ENCODE assay signal across 26 cellular contexts in the genomic region with DNA sequence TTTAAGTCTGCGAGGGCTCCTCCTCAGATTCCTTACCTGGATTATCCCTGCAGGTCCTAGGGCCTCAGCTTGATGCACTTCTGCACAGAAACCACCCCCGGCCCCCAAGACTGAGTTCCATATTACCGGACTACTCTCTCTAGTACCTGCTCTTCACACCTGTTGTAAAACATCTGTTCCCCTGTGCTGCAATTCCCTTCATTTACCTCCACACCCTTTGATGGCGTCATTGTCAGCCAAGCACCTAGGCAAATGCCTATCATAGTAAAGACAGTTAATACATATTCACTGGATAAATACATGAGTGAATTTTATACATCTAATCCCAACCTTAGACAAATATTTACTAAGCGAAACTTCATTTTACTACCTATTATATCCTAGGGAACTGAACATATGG.
"Had no signal": no experiment of that assay in that cellular context is flagged by ENCODE, and none has a peak within 500 bp of the region (broad histone marks: within the 10 kb centered on the region; RNA-seq: fewer than 3 reads in every experiment).

No MANE protein-coding gene starts in this region.

- H3K4me3 ChIP-seq: ascending aorta, body of pancreas, K562 had no signal

- ATAC-seq: activated CD8-positive, alpha-beta memory T cell treated with anti-CD3 and anti-CD28 coated beads, Interleukin-2, amount 10 ng/mL, durations not matched to agents 7 days and 5 days; activated naive CD4-positive, alpha-beta T cell treated with anti-CD3 and anti-CD28 coated beads, Interleukin-2, amount 50 U/mL, for 72 hours; activated naive CD8-positive, alpha-beta T cell treated with anti-CD3 and anti-CD28 coated beads, Interleukin-2, amount 50 U/mL, for 24 hours; body of pancreas; K562; PC-3; T-helper 17 cell; WTC11 had no signal

- H3K4me1 ChIP-seq: ascending aorta, body of pancreas had no signal

- DNase-seq: activated CD4-positive, alpha-beta T cell treated with anti-CD3 and anti-CD28 coated beads for 48 hours; activated CD4-positive, alpha-beta T cell treated with anti-CD3 and anti-CD28 coated beads, Interleukin-2, amount 50 U/mL, for 4 hours; activated CD4-positive, CD25-positive, alpha-beta regulatory T cell treated with anti-CD3 and anti-CD28 coated beads, Interleukin-2, amount 50 U/mL, for 72 hours; activated CD8-positive, alpha-beta memory T cell treated with anti-CD3 and anti-CD28 coated beads, Interleukin-2, amount 10 ng/mL, durations not matched to agents 7 days and 5 days; activated effector memory CD4-positive, alpha-beta T cell treated with anti-CD3 and anti-CD28 coated beads, Interleukin-2, amount 50 U/mL, for 16 hours; activated naive CD4-positive, alpha-beta T cell treated with Interleukin-2 at 50 U/mL for 16 hours; activated naive CD8-positive, alpha-beta T cell treated with anti-CD3 and anti-CD28 coated beads, Interleukin-2, amount 50 U/mL, for 24 hours; activated T-cell treated with anti-CD3 and anti-CD28 coated beads, Interleukin-2, amount 50 U/mL, for 24 hours; amniotic stem cell; body of pancreas; Karpas-422; MM.1S; NCI-H1105; NCI-H1436; NCI-H1694 treated with DMSO at 0.1 percent for 48 hours; NCI-H2081; NCI-H510A treated with DMSO at 0.1 percent for 48 hours; NK-92 treated with Interleukin-12 subunit alpha and Interleukin-12 subunit beta, amount 100 ng/mL, for 24 hours; PC-3; SIG-M5; T-helper 17 cell; T-helper 9 cell had no signal

- H3K36me3 ChIP-seq: ascending aorta had no signal

- H3K9me3 ChIP-seq: ascending aorta, body of pancreas had no signal

- H3K27me3 ChIP-seq: ascending aorta, body of pancreas had no signal

- H3K27ac ChIP-seq: ascending aorta, body of pancreas had no signal
